In genomic region chr7:100432621-100433275, GRCh38 we compare ENCODE assay signal across 13 cellular contexts. TPM values are rescaled to one million over a fixed set of nuclear protein-coding genes. Genes with fewer than 3 reads are reported as not detected.
DNase-seq lines count a peak whose midpoint lies in the region; ATAC-seq, FAIRE-seq and TF ChIP-seq lines count a peak whose summit lies in the region.
"Had no signal": no experiment of that assay in that cellular context is flagged by ENCODE, and none has a peak within 500 bp of the region (broad histone marks: within the 10 kb centered on the region; RNA-seq: fewer than 3 reads in every experiment).

No MANE protein-coding gene starts in this region.

- no peak for FAIRE-seq in K562 (lab: Jason Lieb, UNC)
- FAIRE-seq: endometrium had no signal

- H3K9me2 ChIP-seq in Karpas-422 (replicated peaks; ENCODE audit: insufficient read depth, low read length) = no peaks in the 10 kb centered on the region

- H3K9me3 Mint-ChIP-seq in CD4-positive, alpha-beta T cell = no peaks in the 10 kb centered on the region
- H3K9me3 Mint-ChIP-seq in neural progenitor cell = peaks cover 2% of the 10 kb centered on the region

- H3K27me3 ChIP-seq in CD4-positive, alpha-beta T cell (ENCODE audit: control insufficient read depth, insufficient read depth, low read length) = no peaks in the 10 kb centered on the region
- no peaks in the 10 kb centered on the region for H3K27me3 ChIP-seq in Karpas-422 (ENCODE audit: low read length)
- H3K27me3 ChIP-seq in K562 (ENCODE audit: control insufficient read depth in 2 of 2, insufficient read depth in 2 of 2, low read length in 2 of 2) = no peaks in the 10 kb centered on the region
- H3K27me3 ChIP-seq in neural progenitor cell = peaks cover 3% of the 10 kb centered on the region
- H3K27me3 ChIP-seq in tibial artery = no peaks in the 10 kb centered on the region

- H3K27ac ChIP-seq in CD4-positive, alpha-beta T cell (ENCODE audit: low read depth, low read length) = no peak overlapping the region
- H3K27ac ChIP-seq in Karpas-422 (ENCODE audit: low read length) = no peak overlapping the region
- H3K27ac ChIP-seq in K562 (ENCODE audit: extremely low read depth, low read depth, low read length) = peak overlapping the region; percentile 98; the same call in 2 of the 3 replicates
- peak overlapping the region; percentile 4 for H3K27ac ChIP-seq in neural progenitor cell
- H3K27ac ChIP-seq in tibial artery = peak overlapping the region in 1 of 2 donors; percentile 3

- peaks cover 11% of the 10 kb centered on the region for H3K27me3 Mint-ChIP-seq in CD4-positive, alpha-beta T cell
- peaks cover 12% of the 10 kb centered on the region for H3K27me3 Mint-ChIP-seq in neural progenitor cell (ENCODE audit: insufficient read depth, low read depth)

- no peak overlapping the region for H3K4me3 ChIP-seq in Karpas-422 (ENCODE audit: low read length)
- H3K4me3 ChIP-seq in K562 = peak overlapping the region; percentile 82; the same call in 1 of the 2 replicates
- H3K4me3 ChIP-seq in neural progenitor cell = peak overlapping the region; percentile 71
- H3K4me3 ChIP-seq in tibial artery = no peak overlapping the region

- H3K9me1 ChIP-seq in K562 (ENCODE audit: control insufficient read depth, insufficient read depth, low read length) = peaks cover 15% of the 10 kb centered on the region

- peak; percentile 5; the same call in 1 of the 2 replicates for TF ChIP-seq POLR2A in K562 (conservative IDR thresholded peaks at IDR 0.05)

- no peaks in the 10 kb centered on the region for H3K9me3 ChIP-seq in CD4-positive, alpha-beta T cell (ENCODE audit: control insufficient read depth, low read length)
- H3K9me3 ChIP-seq in Karpas-422 (ENCODE audit: low read length) (no peaks in the 10 kb centered on the region), K562 (replicated peaks; ENCODE audit: control insufficient read depth, insufficient read depth, low read depth, low read length) (peaks cover 3% of the 10 kb centered on the region; the same call in 1 of the 2 replicates), neural progenitor cell (ENCODE audit: low read depth) (no peaks in the 10 kb centered on the region), tibial artery (no peaks in the 10 kb centered on the region)

- H3K4me3 Mint-ChIP-seq in CD4-positive, alpha-beta T cell = peak overlapping the region; percentile 95
- H3K4me3 Mint-ChIP-seq in neural progenitor cell = peak overlapping the region; percentile 89

- no peak for TF ChIP-seq CTCF in CD4-positive, alpha-beta T cell (IDR thresholded peaks at IDR 0.05)
- TF ChIP-seq CTCF in K562 (IDR thresholded peaks at IDR 0.05 in 2 of 3, conservative IDR thresholded peaks at IDR 0.05 in 1 of 3; ENCODE audit: insufficient read depth in 2 of 3, low read depth in 1 of 3, low read length in 3 of 3) = no peak
- TF ChIP-seq CTCF in neural progenitor cell (IDR thresholded peaks at IDR 0.05) = no peak
- no peak for TF ChIP-seq CTCF in tibial artery (IDR thresholded peaks at IDR 0.05)

- intact Hi-C loops in CD4-positive, alpha-beta T cell (cut with DNase I, micrococcal nuclease) = loop anchor here in 1 of 2 experiments (10.0 kb wide), 1 partner anchor 822 kb away; no protein-coding TSS in a partner anchor
- intact Hi-C loops in K562 (cut with micrococcal nuclease) (no loop called here), tibial artery (cut with DNase I; ENCODE audit: low total_unique reads) (no loop called here)

- peaks cover 77% of the 10 kb centered on the region for H3F3A ChIP-seq in neural progenitor cell (ENCODE audit: low read depth)

- POLR2A ChIA-PET in CD4-positive, alpha-beta T cell (lab: Charles Lee) = interaction anchor here (1.2 to 1.4 kb wide), 2 partner anchors 32 to 284 kb away, joined by 3 to 4 read pairs; partner anchors contain the start of gene LAMTOR4
- POLR2A ChIA-PET in K562 (lab: Yijun Ruan, JAX) = interaction anchor here (5.4 kb wide), 1 partner anchor 12 kb away, joined by 29 read pairs; no protein-coding TSS in a partner anchor

- H3K4me2 ChIP-seq in Karpas-422 (ENCODE audit: low read depth, low read length, poor library complexity, severe bottlenecking) = peak overlapping the region; percentile 92
- H3K4me2 ChIP-seq in K562 (ENCODE audit: insufficient read depth, low read length) = peak overlapping the region; percentile 97
- peak overlapping the region; percentile 81 for H3K4me2 ChIP-seq in neural progenitor cell

- no peak for TF ChIP-seq RAD21 in K562 (CRISPR knock-in tag; conservative IDR thresholded peaks at IDR 0.05 in 1 of 2, IDR thresholded peaks at IDR 0.05 in 1 of 2)

- peak overlapping the region; percentile 100 for H3K27ac Mint-ChIP-seq in CD4-positive, alpha-beta T cell
- peak overlapping the region; percentile 76 for H3K27ac Mint-ChIP-seq in neural progenitor cell

- H2AFZ ChIP-seq in Karpas-422 (ENCODE audit: low read length) (no peak overlapping the region), K562 (ENCODE audit: low read depth, low read length) (no peak overlapping the region), neural progenitor cell (replicated peaks) (no peak overlapping the region)

- H4K20me1 ChIP-seq in Karpas-422 (ENCODE audit: insufficient read depth, low read depth, low read length) (peaks cover 11% of the 10 kb centered on the region; the same call in 1 of the 2 replicates), K562 (replicated peaks; ENCODE audit: control insufficient read depth, insufficient read depth, low read length) (peaks cover 26% of the 10 kb centered on the region), neural progenitor cell (ENCODE audit: low read depth) (peaks cover 51% of the 10 kb centered on the region)

- peaks cover 74% of the 10 kb centered on the region for H3K36me3 Mint-ChIP-seq in CD4-positive, alpha-beta T cell (ENCODE audit: low read depth)
- H3K36me3 Mint-ChIP-seq in neural progenitor cell = peaks cover 32% of the 10 kb centered on the region

- no peak for TF ChIP-seq EP300 in K562 (IDR thresholded peaks at IDR 0.05; ENCODE audit: low read length)

- BruUV-seq in K562 (replicated peaks; lab: Mats Ljungman, UMichigan) = no TSS peak

- no peak for DNase-seq in CD4-positive, alpha-beta T cell
- no peak for DNase-seq in Karpas-422
- DNase-seq in K562 (ENCODE audit: extremely low read depth in 1 of 4, low spot score in 3 of 4) = peak in 1 of 4 experiments; percentile 19
- no peak for DNase-seq in neural progenitor cell (ENCODE audit: low spot score)
- DNase-seq in DMS79 (lab: John Stamatoyannopoulos, UW) = no peak
- DNase-seq in tibial artery = no peak
- no peak for DNase-seq in NCI-H748 treated with DMSO at 0.1 percent for 48 hours (lab: John Stamatoyannopoulos, UW)
- DNase-seq: DMS 273 treated with DMSO at 0.1 percent for 48 hours; KG1; NCI-H446 treated with DMSO at 0.1 percent for 48 hours; stimulated activated CD4-positive, alpha-beta T cell treated with anti-CD3 and anti-CD28 coated beads, Interleukin-2, amount 100 ng/mL, for 48 hours had no signal

- 90% methylated on average over 21 of the region's 21 CpGs for WGBS in K562 (ENCODE audit: insufficient coverage, low coverage, missing lambda C conversion rate)

- CTCF ChIA-PET in CD4-positive, alpha-beta T cell (lab: Charles Lee) = no interaction called here
- CTCF ChIA-PET in K562 (lab: Yijun Ruan, JAX; ENCODE audit: low intra/inter-chr PET ratio) = no interaction called here

- in situ Hi-C loops in K562 (cut with MboI) = no loop called here

- H3K4me1 Mint-ChIP-seq in CD4-positive, alpha-beta T cell (ENCODE audit: low read depth) = peaks cover 67% of the 10 kb centered on the region
- H3K4me1 Mint-ChIP-seq in neural progenitor cell = peaks cover 49% of the 10 kb centered on the region

- peaks cover 37% of the 10 kb centered on the region for H3K79me2 ChIP-seq in Karpas-422 (ENCODE audit: low read length)
- H3K79me2 ChIP-seq in K562 (ENCODE audit: control insufficient read depth, insufficient read depth, low read length) = peaks cover 71% of the 10 kb centered on the region
- H3K79me2 ChIP-seq in neural progenitor cell (ENCODE audit: low read depth) = peaks cover 62% of the 10 kb centered on the region

- H3K4me1 ChIP-seq in Karpas-422 (ENCODE audit: low read length) = peaks cover 63% of the 10 kb centered on the region
- H3K4me1 ChIP-seq in K562 (replicated peaks in 1 of 2; ENCODE audit: control insufficient read depth in 2 of 2, insufficient read depth in 2 of 2, low read length in 2 of 2) = peaks cover 48 to 78% of the 10 kb centered on the region in 2 experiments
- peaks cover 32% of the 10 kb centered on the region for H3K4me1 ChIP-seq in neural progenitor cell
- peaks cover 0 to 55% (median 40%) of the 10 kb centered on the region in 4 donors for H3K4me1 ChIP-seq in tibial artery

- ATAC-seq in CD4-positive, alpha-beta T cell (ENCODE audit: poor library complexity) = no peak
- no peak for ATAC-seq in K562
- no peak for ATAC-seq in HG02973 (IDR thresholded peaks at IDR 0.05; ENCODE audit: unreplicated experiment)

- H3K9ac ChIP-seq in Karpas-422 (ENCODE audit: low read length) (peak overlapping the region; percentile 16; the same call in 1 of the 2 replicates), K562 (ENCODE audit: insufficient read depth in 1 of 2, low read depth in 2 of 2, low read length in 2 of 2) (peak overlapping the region; percentile 96 to 97), neural progenitor cell (no peak overlapping the region)

- H3K36me3 ChIP-seq in Karpas-422 (ENCODE audit: insufficient read depth, low read length) = peaks cover 17% of the 10 kb centered on the region
- H3K36me3 ChIP-seq in K562 (ENCODE audit: control insufficient read depth, insufficient read depth, low read length) = peaks cover 51% of the 10 kb centered on the region
- H3K36me3 ChIP-seq in neural progenitor cell = no peaks in the 10 kb centered on the region
- H3K36me3 ChIP-seq in tibial artery = peaks cover 11 to 32% (median 31%) of the 10 kb centered on the region in 3 donors

RNA-seq across cellular contexts. Expression of gene MEPCE, which starts 3.1 kb away (rescaled TPM):
- 10 to 100 TPM; 52.6 to 57.0 TPM for total RNA-seq in CD4-positive, alpha-beta T cell
- total RNA-seq in Karpas-422 (2014; rRNA removed; shearing (Covaris generic); ENCODE audit: low replicate concordance) = 28.4 and 40.4 TPM in 2 replicates
- total RNA-seq in K562 (2011; cell fraction: chromatin; rRNA removed; ENCODE audit: low replicate concordance) = 33.3 and 101 TPM in 2 replicates
- 57.9 and 76.5 TPM in 2 replicates for total RNA-seq in K562 (2011; cell fraction: nucleolus; rRNA removed)
- 40.2 and 43.9 TPM in 2 replicates for total RNA-seq in K562 (2011; cell fraction: nucleoplasm; rRNA removed)
- total RNA-seq in K562 (2014; rRNA removed) (50.6 and 65.4 TPM in 2 replicates), K562 (2014; rRNA removed; fragmentation: Illumina TruSeq; extraction: Trizol) (24.9 and 29.5 TPM in 2 replicates), K562 (2015; rRNA removed; fragmentation: Illumina TruSeq; extraction: Trizol) (60.3 and 60.4 TPM in 2 replicates), K562 (2021) (72.8 and 76.3 TPM in 2 replicates), neural progenitor cell (ENCODE audit: low replicate concordance) (16.4 and 42.6 TPM in 2 replicates)
- polyA plus RNA-seq in K562 (2011; rRNA removed) (16.1 and 16.7 TPM in 2 replicates), K562 (2014; fragmentation: Illumina TruSeq; extraction: Trizol) (66.5 and 77.3 TPM in 2 replicates), K562 (2014; fragmentation: Nextera tagmentation; extraction: Ambion mirVana) (10 to 100 TPM; 10.9 to 13.7 TPM), K562 (2014; rRNA removed) (42.7 and 44.1 TPM in 2 replicates)
- 13.0 and 28.0 TPM in 2 replicates for polyA plus RNA-seq in K562 (2011; cell fraction: cytosol; rRNA removed)
- 23.6 and 47.0 TPM in 2 replicates for polyA plus RNA-seq in K562 (2011; cell fraction: nucleus; rRNA removed)
- 54.7 and 58.7 TPM in 2 replicates for polyA plus RNA-seq in K562 (2012)
- 20.0 and 29.4 TPM in 2 replicates for polyA minus RNA-seq in K562 (2011; rRNA and poly(A)+ RNA removed)
- 18.7 and 24.0 TPM in 2 replicates for polyA minus RNA-seq in K562 (2011; cell fraction: cytosol; rRNA and poly(A)+ RNA removed)
- polyA minus RNA-seq in K562 (2011; cell fraction: nucleus; rRNA and poly(A)+ RNA removed) = 27.9 and 29.5 TPM in 2 replicates

RNA-seq across cellular contexts. Expression of gene PPP1R35, which starts 3.5 kb away (rescaled TPM):
- 10 to 100 TPM; 42.9 to 47.0 TPM for total RNA-seq in CD4-positive, alpha-beta T cell
- total RNA-seq in Karpas-422 (2014; rRNA removed; shearing (Covaris generic); ENCODE audit: low replicate concordance) = 25.9 and 106 TPM in 2 replicates
- total RNA-seq in K562 (2011; cell fraction: chromatin; rRNA removed; ENCODE audit: low replicate concordance) = 18.9 and 64.5 TPM in 2 replicates
- total RNA-seq in K562 (2011; cell fraction: nucleolus; rRNA removed) = 109 and 128 TPM in 2 replicates
- 45.6 and 53.0 TPM in 2 replicates for total RNA-seq in K562 (2011; cell fraction: nucleoplasm; rRNA removed)
- total RNA-seq in K562 (2014; rRNA removed) = 127 and 152 TPM in 2 replicates
- total RNA-seq in K562 (2014; rRNA removed; fragmentation: Illumina TruSeq; extraction: Trizol) = 18.9 and 25.9 TPM in 2 replicates
- 44.9 and 47.9 TPM in 2 replicates for total RNA-seq in K562 (2015; rRNA removed; fragmentation: Illumina TruSeq; extraction: Trizol)
- total RNA-seq in K562 (2021) = 124 and 135 TPM in 2 replicates
- 28.2 and 31.7 TPM in 2 replicates for polyA plus RNA-seq in K562 (2011; rRNA removed)
- 38.6 and 141 TPM in 2 replicates for polyA plus RNA-seq in K562 (2011; cell fraction: cytosol; rRNA removed)
- 136 and 297 TPM in 2 replicates for polyA plus RNA-seq in K562 (2011; cell fraction: nucleus; rRNA removed)
- 70.7 and 78.6 TPM in 2 replicates for polyA plus RNA-seq in K562 (2012)
- polyA plus RNA-seq in K562 (2014; fragmentation: Illumina TruSeq; extraction: Trizol) = 19.4 and 33.7 TPM in 2 replicates
- 1 to 10 TPM; 2.9 to 5.9 TPM for polyA plus RNA-seq in K562 (2014; fragmentation: Nextera tagmentation; extraction: Ambion mirVana)
- polyA plus RNA-seq in K562 (2014; rRNA removed) = 153 and 185 TPM in 2 replicates
- polyA minus RNA-seq in K562 (2011; rRNA and poly(A)+ RNA removed) = 2.2 and 5.8 TPM in 2 replicates
- polyA minus RNA-seq in K562 (2011; cell fraction: cytosol; rRNA and poly(A)+ RNA removed) = 13.8 and 18.6 TPM in 2 replicates
- 16.7 and 26.0 TPM in 2 replicates for polyA minus RNA-seq in K562 (2011; cell fraction: nucleus; rRNA and poly(A)+ RNA removed)
- total RNA-seq in neural progenitor cell (ENCODE audit: low replicate concordance) = 7.3 and 33.0 TPM in 2 replicates

RNA-seq across cellular contexts. Expression of gene ZCWPW1, which starts 4.2 kb away (rescaled TPM):
- total RNA-seq in CD4-positive, alpha-beta T cell = 1 to 10 TPM; 4.4 to 6.5 TPM
- 3.0 and 8.8 TPM in 2 replicates for total RNA-seq in Karpas-422 (2014; rRNA removed; shearing (Covaris generic); ENCODE audit: low replicate concordance)
- total RNA-seq in K562 (2011; cell fraction: chromatin; rRNA removed; ENCODE audit: low replicate concordance) = 2.4 and 3.7 TPM in 2 replicates
- 2.0 and 2.6 TPM in 2 replicates for total RNA-seq in K562 (2011; cell fraction: nucleolus; rRNA removed)
- 1.8 and 3.5 TPM in 2 replicates for total RNA-seq in K562 (2011; cell fraction: nucleoplasm; rRNA removed)
- total RNA-seq in K562 (2014; rRNA removed) = 1.3 and 1.7 TPM in 2 replicates
- 0.84 and 1.8 TPM in 2 replicates for total RNA-seq in K562 (2014; rRNA removed; fragmentation: Illumina TruSeq; extraction: Trizol)
- 1.2 and 1.7 TPM in 2 replicates for total RNA-seq in K562 (2015; rRNA removed; fragmentation: Illumina TruSeq; extraction: Trizol)
- total RNA-seq in K562 (2021) = 0.86 and 0.94 TPM in 2 replicates
- 1.5 and 1.7 TPM in 2 replicates for polyA plus RNA-seq in K562 (2011; rRNA removed)
- polyA plus RNA-seq in K562 (2011; cell fraction: cytosol; rRNA removed) = 0.67 and 0.81 TPM in 2 replicates
- 3.7 and 4.2 TPM in 2 replicates for polyA plus RNA-seq in K562 (2011; cell fraction: nucleus; rRNA removed)
- polyA plus RNA-seq in K562 (2012) = 2.2 and 3.0 TPM in 2 replicates
- 0.79 and 1.4 TPM in 2 replicates for polyA plus RNA-seq in K562 (2014; fragmentation: Illumina TruSeq; extraction: Trizol)
- polyA plus RNA-seq in K562 (2014; fragmentation: Nextera tagmentation; extraction: Ambion mirVana) = under 1 TPM; 0.18 to 0.41 TPM
- polyA plus RNA-seq in K562 (2014; rRNA removed) = 0.61 and 1.6 TPM in 2 replicates
- 0.84 and 0.91 TPM in 2 replicates for polyA minus RNA-seq in K562 (2011; rRNA and poly(A)+ RNA removed)
- 0.86 and 1.5 TPM in 2 replicates for polyA minus RNA-seq in K562 (2011; cell fraction: cytosol; rRNA and poly(A)+ RNA removed)
- polyA minus RNA-seq in K562 (2011; cell fraction: nucleus; rRNA and poly(A)+ RNA removed) = 1.2 and 1.6 TPM in 2 replicates
- total RNA-seq in neural progenitor cell (ENCODE audit: low replicate concordance) = 1.4 and 1.8 TPM in 2 replicates

RNA-seq across cellular contexts. Expression of gene SPACDR, which starts 31.3 kb away (rescaled TPM):
- total RNA-seq in CD4-positive, alpha-beta T cell = under 1 TPM; 0.64 to 0.93 TPM
- total RNA-seq in Karpas-422 (2014; rRNA removed; shearing (Covaris generic); ENCODE audit: low replicate concordance) = 1.5 and 2.8 TPM in 2 replicates
- 3.4 and 9.9 TPM in 2 replicates for total RNA-seq in K562 (2011; cell fraction: chromatin; rRNA removed; ENCODE audit: low replicate concordance)
- 1.8 and 4.7 TPM in 2 replicates for total RNA-seq in K562 (2011; cell fraction: nucleolus; rRNA removed)
- total RNA-seq in K562 (2011; cell fraction: nucleoplasm; rRNA removed) = 2.4 and 3.8 TPM in 2 replicates
- total RNA-seq in K562 (2014; rRNA removed) = 0.14 and 0.29 TPM in 2 replicates
- not detected in 2 replicates for total RNA-seq in K562 (2014; rRNA removed; fragmentation: Illumina TruSeq; extraction: Trizol)
- 0.29 and 0.41 TPM in 2 replicates for total RNA-seq in K562 (2015; rRNA removed; fragmentation: Illumina TruSeq; extraction: Trizol)
- 0.55 and 1.2 TPM in 2 replicates for total RNA-seq in K562 (2021)
- 0.18 and 0.20 TPM in 2 replicates for polyA plus RNA-seq in K562 (2011; rRNA removed)
- polyA plus RNA-seq in K562 (2011; cell fraction: cytosol; rRNA removed) = 0.40 and 0.56 TPM in 2 replicates
- 1.0 and 2.9 TPM in 2 replicates for polyA plus RNA-seq in K562 (2011; cell fraction: nucleus; rRNA removed)
- polyA plus RNA-seq in K562 (2012) = 0.47 and 2.1 TPM in 2 replicates
- polyA plus RNA-seq in K562 (2014; fragmentation: Illumina TruSeq; extraction: Trizol) = 0.13 and 0.24 TPM in 2 replicates
- under 1 TPM; 0.07 to 0.11 TPM for polyA plus RNA-seq in K562 (2014; fragmentation: Nextera tagmentation; extraction: Ambion mirVana)
- 0.12 and 0.15 TPM in 2 replicates for polyA plus RNA-seq in K562 (2014; rRNA removed)
- polyA minus RNA-seq in K562 (2011; rRNA and poly(A)+ RNA removed) = not detected in 2 replicates
- not detected in 2 replicates for polyA minus RNA-seq in K562 (2011; cell fraction: cytosol; rRNA and poly(A)+ RNA removed)
- polyA minus RNA-seq in K562 (2011; cell fraction: nucleus; rRNA and poly(A)+ RNA removed) = not detected in 2 replicates
- total RNA-seq in neural progenitor cell (ENCODE audit: low replicate concordance) = 0.71 TPM in 1 of 2 replicates, not detected in the other

RNA-seq across cellular contexts. Expression of gene TSC22D4, which starts 46.3 kb away (rescaled TPM):
- total RNA-seq in CD4-positive, alpha-beta T cell = 10 to 100 TPM; 34.6 to 36.5 TPM
- total RNA-seq in Karpas-422 (2014; rRNA removed; shearing (Covaris generic); ENCODE audit: low replicate concordance) = 40.4 and 97.3 TPM in 2 replicates
- 30.5 and 88.7 TPM in 2 replicates for total RNA-seq in K562 (2011; cell fraction: chromatin; rRNA removed; ENCODE audit: low replicate concordance)
- 56.8 and 60.5 TPM in 2 replicates for total RNA-seq in K562 (2011; cell fraction: nucleolus; rRNA removed)
- total RNA-seq in K562 (2011; cell fraction: nucleoplasm; rRNA removed) = 38.6 and 57.1 TPM in 2 replicates
- 77.6 and 102 TPM in 2 replicates for total RNA-seq in K562 (2014; rRNA removed)
- 10.1 and 13.1 TPM in 2 replicates for total RNA-seq in K562 (2014; rRNA removed; fragmentation: Illumina TruSeq; extraction: Trizol)
- 31.3 and 33.9 TPM in 2 replicates for total RNA-seq in K562 (2015; rRNA removed; fragmentation: Illumina TruSeq; extraction: Trizol)
- 102 and 107 TPM in 2 replicates for total RNA-seq in K562 (2021)
- polyA plus RNA-seq in K562 (2011; rRNA removed) = 14.2 and 18.8 TPM in 2 replicates
- polyA plus RNA-seq in K562 (2011; cell fraction: cytosol; rRNA removed) = 13.0 and 47.0 TPM in 2 replicates
- 22.1 and 53.6 TPM in 2 replicates for polyA plus RNA-seq in K562 (2011; cell fraction: nucleus; rRNA removed)
- 64.9 and 107 TPM in 2 replicates for polyA plus RNA-seq in K562 (2012)
- 28.7 and 51.7 TPM in 2 replicates for polyA plus RNA-seq in K562 (2014; fragmentation: Illumina TruSeq; extraction: Trizol)
- polyA plus RNA-seq in K562 (2014; fragmentation: Nextera tagmentation; extraction: Ambion mirVana) = under 1 TPM; 0.37 to 0.92 TPM
- polyA plus RNA-seq in K562 (2014; rRNA removed) = 57.9 and 61.0 TPM in 2 replicates
- 5.5 and 9.6 TPM in 2 replicates for polyA minus RNA-seq in K562 (2011; rRNA and poly(A)+ RNA removed)
- polyA minus RNA-seq in K562 (2011; cell fraction: cytosol; rRNA and poly(A)+ RNA removed) = 24.5 and 26.5 TPM in 2 replicates
- 10.0 and 13.5 TPM in 2 replicates for polyA minus RNA-seq in K562 (2011; cell fraction: nucleus; rRNA and poly(A)+ RNA removed)
- total RNA-seq in neural progenitor cell (ENCODE audit: low replicate concordance) = 11.0 and 17.6 TPM in 2 replicates

Comparison
In these comparisons a context has a peak if more than half of its experiments do, and no peak if none do; other contexts are left out.
1. H3K27ac ChIP-seq: peak in K562 (single experiment) and neural progenitor cell (single experiment); none in CD4-positive, alpha-beta T cell (single experiment) and Karpas-422 (single experiment).
2. H3K4me3 ChIP-seq: peak in K562 (single experiment) and neural progenitor cell (single experiment); none in Karpas-422 (single experiment) and tibial artery (0 of 2).
3. Peak in every context shown above with its lines, with median percentiles within 50 percentile points of each other: H3K4me2 ChIP-seq.